ENCODE assay signal across 33 cellular contexts in the genomic region with DNA sequence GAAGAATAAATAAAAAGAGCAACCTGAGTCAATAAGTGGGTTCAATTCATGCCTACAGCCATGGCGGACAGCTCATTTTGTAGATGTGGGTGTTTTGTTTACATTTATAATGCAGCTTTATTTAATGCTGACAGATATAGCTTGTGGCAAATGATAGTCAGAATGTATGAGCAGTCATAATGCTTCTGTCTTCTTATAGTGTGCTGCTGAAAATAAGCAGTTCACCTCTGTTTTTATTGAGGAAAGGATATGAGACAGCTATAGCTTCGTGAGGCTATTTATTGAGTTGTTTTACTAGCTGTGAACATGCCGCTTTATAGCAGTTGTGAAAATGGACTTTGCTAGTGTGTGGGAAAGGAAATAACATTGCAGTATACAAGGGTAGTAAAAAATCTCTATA.
DNase-seq lines count a peak whose midpoint lies in the region; ATAC-seq and TF ChIP-seq lines count a peak whose summit lies in the region.
"Had no signal": no experiment of that assay in that cellular context is flagged by ENCODE, and none has a peak within 500 bp of the region (broad histone marks: within the 10 kb centered on the region; RNA-seq: fewer than 3 reads in every experiment).

No MANE protein-coding gene starts in this region.

- no peak overlapping the region for H3K4me2 ChIP-seq in H9 (ENCODE audit: insufficient read depth, insufficient read length, low read length)
- H3K4me2 ChIP-seq: hepatocyte had no signal

- no peaks in the 10 kb centered on the region for H4K20me1 ChIP-seq in H9 (ENCODE audit: control insufficient read depth, insufficient read depth, insufficient read length)

- H3K9me3 ChIP-seq in H9 (ENCODE audit: control insufficient read depth, low read depth, low read length) (no peaks in the 10 kb centered on the region), endocrine pancreas (ENCODE audit: control insufficient read depth, low read length) (no peaks in the 10 kb centered on the region)
- H3K9me3 ChIP-seq: BE2C, right lobe of liver had no signal

- peaks cover 2% of the 10 kb centered on the region; the same call in 1 of the 2 replicates for H3K79me2 ChIP-seq in H9 (ENCODE audit: insufficient read depth, low read length)

- H3K9ac ChIP-seq in H9 (ENCODE audit: extremely low read depth, insufficient read length, low read length) (no peak overlapping the region), endocrine pancreas (ENCODE audit: control insufficient read depth, insufficient read depth, low read length) (no peak overlapping the region)

- H3K27ac ChIP-seq in H9 (ENCODE audit: insufficient read length, low read depth, low read length) = no peak overlapping the region
- H3K27ac ChIP-seq: foreskin keratinocyte, hepatocyte, right lobe of liver, RWPE1 had no signal

- TF ChIP-seq CTCF in H9 (conservative IDR thresholded peaks at IDR 0.05) = no peak

- no peaks in the 10 kb centered on the region for H3K27me3 Mint-ChIP-seq in H9 (ENCODE audit: low read depth)
- H3K27me3 Mint-ChIP-seq: stimulated activated naive B cell treated with anti-CD40 and anti-IgM and Interleukin-4, amounts not matched to agents 10 μg/mL and 1 μg/mL and 100 μg/mL, for 72 hours; T-helper 17 cell had no signal

- H3K4me1 ChIP-seq in H9 (ENCODE audit: insufficient read depth, low read length) = peaks cover 2% of the 10 kb centered on the region; the same call in 1 of the 2 replicates
- H3K4me1 ChIP-seq in endocrine pancreas (ENCODE audit: control insufficient read depth, insufficient read depth, low read length) = peaks cover 45% of the 10 kb centered on the region
- H3K4me1 ChIP-seq: foreskin keratinocyte had no signal

- WGBS in H9 (ENCODE audit: extremely low coverage, insufficient read length, low lambda C conversion rate) = no CpG with 5 or more reads among the region's 3 CpGs

- no peak for ATAC-seq in GM21825 (IDR thresholded peaks at IDR 0.05; ENCODE audit: unreplicated experiment)
- ATAC-seq: effector memory CD8-positive, alpha-beta T cell; esophagus mucosa; foreskin keratinocyte; HepG2; left cardiac atrium; right lobe of liver; SK-N-SH treated with all-trans-retinoic acid at 6 μM for 48 hours; stimulated activated naive B cell treated with anti-CD40 and anti-IgM and Interleukin-4, amounts not matched to agents 10 μg/mL and 1 μg/mL and 100 μg/mL, for 72 hours; T-helper 17 cell had no signal

- H2BK20ac ChIP-seq in H9 (ENCODE audit: low read depth, low read length, poor library complexity, severe bottlenecking) = no peak overlapping the region

- DNase-seq in DMS153 (lab: John Stamatoyannopoulos, UW) (peak; percentile 80), H9 (no peak), NCI-H69 (lab: John Stamatoyannopoulos, UW) (peak; percentile 87), NCI-H1930 (lab: John Stamatoyannopoulos, UW) (no peak)
- DNase-seq in NK-92 treated with Interleukin-12 subunit alpha and Interleukin-12 subunit beta, amount 100 ng/mL, for 24 hours (lab: John Stamatoyannopoulos, UW) = no peak
- no peak for DNase-seq in stimulated activated CD4-positive, alpha-beta T cell treated with anti-CD3 and anti-CD28 coated beads, Interleukin-2, amount 100 ng/mL, for 24 hours
- DNase-seq: ACHN; activated CD4-positive, alpha-beta memory T cell treated with anti-CD3 and anti-CD28 coated beads, Interleukin-2, amount 10 ng/mL, durations not matched to agents 7 days and 5 days; activated CD4-positive, alpha-beta T cell treated with anti-CD3 and anti-CD28 coated beads for 1 hour; anterior cingulate cortex; BE2C; cortex of kidney; DMS79 treated with DMSO at 0.1 percent for 48 hours; effector memory CD8-positive, alpha-beta T cell; foreskin keratinocyte; Kasumi-1; left cardiac atrium; NCI-H1048; NCI-H2107; NCI-H526 treated with DMSO at 0.1 percent for 48 hours; right lobe of liver; stimulated activated CD4-positive, alpha-beta T cell treated with anti-CD3 and anti-CD28 coated beads, Interleukin-4, amount 100 ng/mL, for 4 hours; stimulated activated naive B cell treated with anti-CD40 and anti-IgM and Interleukin-4, amounts not matched to agents 10 μg/mL and 1 μg/mL and 100 μg/mL, for 72 hours; T-helper 17 cell had no signal

- no peak overlapping the region for H3K4me3 Mint-ChIP-seq in H9
- H3K4me3 Mint-ChIP-seq: activated CD4-positive, alpha-beta memory T cell treated with anti-CD3 and anti-CD28 coated beads, Interleukin-2, amount 10 ng/mL, durations not matched to agents 7 days and 5 days; activated naive CD8-positive, alpha-beta T cell; effector memory CD8-positive, alpha-beta T cell; stimulated activated naive B cell treated with anti-CD40 and anti-IgM and Interleukin-4, amounts not matched to agents 10 μg/mL and 1 μg/mL and 100 μg/mL, for 72 hours; T-helper 17 cell had no signal

- H3K18ac ChIP-seq in H9 (ENCODE audit: insufficient read length, low read depth, low read length) = no peak overlapping the region

- no peak overlapping the region for H2BK12ac ChIP-seq in H9 (ENCODE audit: insufficient read length, low read depth, low read length)

- H3T11ph ChIP-seq in H9 (ENCODE audit: low read length) = no peak overlapping the region

- H4K5ac ChIP-seq in H9 (ENCODE audit: insufficient read length, low read depth, low read length) = no peak overlapping the region

- H3K36me3 ChIP-seq in endocrine pancreas (ENCODE audit: control insufficient read depth, insufficient read depth, low read length) = no peaks in the 10 kb centered on the region
- H3K36me3 ChIP-seq: BE2C, right lobe of liver had no signal

- no peak overlapping the region for H3K4ac ChIP-seq in H9 (ENCODE audit: low read depth, low read length)

- no peaks in the 10 kb centered on the region for H3K27me3 ChIP-seq in H9 (ENCODE audit: insufficient read depth, low read length)
- H3K27me3 ChIP-seq in endocrine pancreas (ENCODE audit: control insufficient read depth, insufficient read depth, low read length) = no peaks in the 10 kb centered on the region
- H3K27me3 ChIP-seq: BE2C, foreskin keratinocyte, right lobe of liver had no signal

- no peaks in the 10 kb centered on the region for H3K9me3 Mint-ChIP-seq in H9
- H3K9me3 Mint-ChIP-seq: activated CD4-positive, alpha-beta memory T cell treated with anti-CD3 and anti-CD28 coated beads, Interleukin-2, amount 10 ng/mL, durations not matched to agents 7 days and 5 days; activated T-helper 2 cell treated with anti-CD3 and anti-CD28 coated beads, Interferon-gamma antibody, Interleukin-2, Interleukin-4, amounts not matched to agents 10 μg/mL and 5 μg/mL and 100 μg/mL, durations not matched to agents 14 hours and 24 hours and 36 hours; effector memory CD8-positive, alpha-beta T cell; stimulated activated naive B cell treated with anti-CD40 and anti-IgM and Interleukin-4, amounts not matched to agents 10 μg/mL and 1 μg/mL and 100 μg/mL, for 72 hours had no signal

- H3K23me2 ChIP-seq in H9 (ENCODE audit: insufficient read length, low read depth, low read length, poor library complexity, severe bottlenecking) = no peaks in the 10 kb centered on the region

- peak overlapping the region; percentile 40 for H3K4me3 ChIP-seq in endocrine pancreas (ENCODE audit: control insufficient read depth, insufficient read depth, low read length)
- H3K4me3 ChIP-seq: hepatocyte, right lobe of liver had no signal

- peaks cover 50 to 57% of the 10 kb centered on the region in 2 experiments for H3K4me1 Mint-ChIP-seq in H9

- H2BK15ac ChIP-seq in H9 (ENCODE audit: low read depth, low read length) = no peak overlapping the region

- no peak overlapping the region for H3K23ac ChIP-seq in H9 (ENCODE audit: insufficient read length, low read depth, low read length)

- no peak overlapping the region for H4K91ac ChIP-seq in H9 (ENCODE audit: insufficient read length, low read depth, low read length)

- H3K36me3 Mint-ChIP-seq in H9 (ENCODE audit: insufficient read depth in 1 of 3, low read depth in 3 of 3) = no peaks in the 10 kb centered on the region
- H3K36me3 Mint-ChIP-seq: activated naive CD8-positive, alpha-beta T cell; stimulated activated naive B cell treated with anti-CD40 and anti-IgM and Interleukin-4, amounts not matched to agents 10 μg/mL and 1 μg/mL and 100 μg/mL, for 72 hours had no signal

- no peak overlapping the region for H2AK5ac ChIP-seq in H9 (ENCODE audit: insufficient read length, low read length)

- H3K56ac ChIP-seq in H9 (ENCODE audit: insufficient read length, low read depth, low read length) = no peak overlapping the region

- no peak overlapping the region for H2AFZ ChIP-seq in H9 (ENCODE audit: low read length)
- H2AFZ ChIP-seq: hepatocyte had no signal

- no peak overlapping the region for H4K8ac ChIP-seq in H9 (replicated peaks; ENCODE audit: insufficient read length, low read depth, low read length)

- H2BK120ac ChIP-seq in H9 (ENCODE audit: low read depth, low read length, poor library complexity, severe bottlenecking) = no peak overlapping the region

- no peaks in the 10 kb centered on the region for H3K79me1 ChIP-seq in H9 (ENCODE audit: insufficient read depth, low read depth, low read length, poor library complexity, severe bottlenecking)

- no peak overlapping the region for H3K14ac ChIP-seq in H9 (ENCODE audit: insufficient read depth, low read length)

- no peak overlapping the region for H2BK5ac ChIP-seq in H9 (ENCODE audit: insufficient read length, low read length)

- H3K27ac Mint-ChIP-seq in H9 = peak overlapping the region in 2 of 3 experiments; percentile 12 to 57; a peak in 1 of 7 replicates
- H3K27ac Mint-ChIP-seq: activated CD4-positive, alpha-beta memory T cell treated with anti-CD3 and anti-CD28 coated beads, Interleukin-2, amount 10 ng/mL, durations not matched to agents 7 days and 5 days; activated naive CD8-positive, alpha-beta T cell; activated T-helper 2 cell treated with anti-CD3 and anti-CD28 coated beads, Interferon-gamma antibody, Interleukin-2, Interleukin-4, amounts not matched to agents 10 μg/mL and 5 μg/mL and 100 μg/mL, durations not matched to agents 14 hours and 24 hours and 36 hours; effector memory CD8-positive, alpha-beta T cell; stimulated activated naive B cell treated with anti-CD40 and anti-IgM and Interleukin-4, amounts not matched to agents 10 μg/mL and 1 μg/mL and 100 μg/mL, for 72 hours; T-helper 17 cell had no signal

Comparison
In these comparisons a context has a peak if more than half of its experiments do, and no peak if none do; other contexts are left out.
1. DNase-seq: peak in DMS153 (single experiment) and NCI-H69 (single experiment); none in H9 (single experiment), NCI-H1930 (0 of 2), NK-92 treated with Interleukin-12 subunit alpha and Interleukin-12 subunit beta, amount 100 ng/mL, for 24 hours (single experiment) and stimulated activated CD4-positive, alpha-beta T cell treated with anti-CD3 and anti-CD28 coated beads, Interleukin-2, amount 100 ng/mL, for 24 hours (0 of 2).